ENCODE assay signal across 7 cellular contexts in the genomic region with DNA sequence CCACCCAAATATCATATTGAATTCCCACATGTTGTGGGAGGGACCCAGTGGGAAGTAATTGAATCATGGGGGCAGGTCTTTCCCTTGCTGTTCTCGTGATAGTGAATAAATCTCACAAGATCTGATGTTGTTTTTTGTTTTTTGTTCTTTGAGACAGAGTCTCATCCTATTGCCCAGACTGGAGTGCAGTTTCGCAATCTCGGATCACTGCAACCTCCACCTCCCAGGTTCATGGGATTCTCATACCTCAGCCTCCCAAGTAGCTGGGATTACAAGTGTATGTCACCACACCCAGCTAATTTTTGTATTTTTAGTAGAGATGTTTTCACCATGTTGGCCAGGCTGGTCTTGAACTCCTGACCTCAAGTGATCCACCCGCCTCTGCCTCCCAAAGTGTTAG.
DNase-seq lines count a peak whose midpoint lies in the region; ATAC-seq, FAIRE-seq and TF ChIP-seq lines count a peak whose summit lies in the region.
"Not testable (repeated sequence)": the region's sequence is repeated elsewhere in the genome, so short reads cannot be mapped to it uniquely, and the experiment has no call there.

No MANE protein-coding gene starts in this region.

- H3K18ac ChIP-seq in IMR-90 (ENCODE audit: low read depth, low read length); H1 (ENCODE audit: extremely low read depth, low read length): not testable (repeated sequence)

- not testable (repeated sequence) for H2BK12ac ChIP-seq in H1 (ENCODE audit: low read depth, low read length)

- not testable (repeated sequence) for TF ChIP-seq EP300 in GM12878 (IDR thresholded peaks at IDR 0.05; ENCODE audit: borderline replicate concordance in 1 of 2, control insufficient read depth in 1 of 2, low read depth in 2 of 2, low read length in 2 of 2); K562 (IDR thresholded peaks at IDR 0.05; ENCODE audit: low read length); H1 (IDR thresholded peaks at IDR 0.05; ENCODE audit: borderline replicate concordance in 1 of 2, low read depth in 2 of 2, low read length in 2 of 2); HepG2 (IDR thresholded peaks at IDR 0.05; ENCODE audit: low read depth in 2 of 2, low read length in 2 of 2); HepG2 (CRISPR knock-in tag; IDR thresholded peaks at IDR 0.05; ENCODE audit: borderline replicate concordance)

- H3K27ac ChIP-seq in IMR-90 (ENCODE audit: insufficient read depth, low read length); GM12878 (ENCODE audit: control insufficient read depth, insufficient read depth); K562 (ENCODE audit: extremely low read depth, low read depth, low read length); H1 (ENCODE audit: low read depth, low read length); endothelial cell of umbilical vein (ENCODE audit: insufficient read depth, low read depth, low read length); HepG2 (ENCODE audit: extremely low read length, insufficient read depth, low read length): not testable (repeated sequence)

- not testable (repeated sequence) for H3K9me3 ChIP-seq in IMR-90 (ENCODE audit: control insufficient read depth, insufficient read depth, low read length); GM12878 (replicated peaks; ENCODE audit: control insufficient read depth, insufficient read depth, low read length); K562 (replicated peaks; ENCODE audit: control insufficient read depth, insufficient read depth, low read depth, low read length); H1 (ENCODE audit: insufficient read depth in 2 of 2, low read depth in 1 of 2, low read length in 1 of 2); endothelial cell of umbilical vein (replicated peaks; ENCODE audit: control insufficient read depth, insufficient read depth, low read length); HepG2 (ENCODE audit: low read length)

- H3K4me2 ChIP-seq in IMR-90 (ENCODE audit: low read depth, low read length); GM12878 (ENCODE audit: control insufficient read depth, insufficient read depth); K562 (ENCODE audit: insufficient read depth, low read length); H1 (ENCODE audit: insufficient read depth in 1 of 2, low read depth in 2 of 2, low read length in 2 of 2); endothelial cell of umbilical vein (ENCODE audit: insufficient read depth, low read length); HepG2 (ENCODE audit: low read depth, low read length): not testable (repeated sequence)

- TF ChIP-seq RAD21 in IMR-90 (IDR thresholded peaks at IDR 0.05; ENCODE audit: low read length); GM12878 (IDR thresholded peaks at IDR 0.05; ENCODE audit: insufficient read depth, low read depth, low read length); K562 (CRISPR knock-in tag; conservative IDR thresholded peaks at IDR 0.05 in 1 of 2, IDR thresholded peaks at IDR 0.05 in 1 of 2); H1 (IDR thresholded peaks at IDR 0.05 in 1 of 2, conservative IDR thresholded peaks at IDR 0.05 in 1 of 2; ENCODE audit: low read depth in 2 of 2, low read length in 2 of 2); HepG2 (CRISPR knock-in tag; IDR thresholded peaks at IDR 0.05): not testable (repeated sequence)

- WGBS in IMR-90 (ENCODE audit: extremely low coverage in 2 of 2, insufficient read length in 1 of 2), 2 experiments = no CpG with 5 or more reads among the region's 4 CpGs
- WGBS in GM12878 (ENCODE audit: insufficient coverage, insufficient replicate concordance, low lambda C conversion rate, missing lambda C conversion rate) = 27% methylated on average over 4 of the region's 4 CpGs
- WGBS in K562 (ENCODE audit: insufficient coverage, low coverage, missing lambda C conversion rate) = 0% methylated on average over 4 of the region's 4 CpGs
- 96% methylated on average over 4 of the region's 4 CpGs; no CpG with 5 or more reads in 1 of the 2 experiments for WGBS in H1 (ENCODE audit: extremely low coverage in 1 of 2, insufficient coverage in 1 of 2, insufficient read length in 1 of 2, insufficient replicate concordance in 2 of 2, low coverage in 1 of 2, low lambda C conversion rate in 2 of 2, missing lambda C conversion rate in 1 of 2), 2 experiments
- WGBS in HepG2 (ENCODE audit: low lambda C conversion rate) = 4% methylated on average over 4 of the region's 4 CpGs

- FAIRE-seq in GM12892 (lab: Jason Lieb, UNC) (peak; percentile 5), GM12878 (lab: Jason Lieb, UNC) (peak; percentile 91), K562 (lab: Jason Lieb, UNC) (peak; percentile 48), endothelial cell of umbilical vein (lab: Jason Lieb, UNC) (peak; percentile 74)
- FAIRE-seq in H1 (lab: Jason Lieb, UNC); HepG2 (lab: Jason Lieb, UNC): not testable (repeated sequence)

- RAD21 ChIA-PET in GM12878 (lab: Charles Lee; ENCODE audit: unreplicated experiment) = not testable (repeated sequence)

- not testable (repeated sequence) for H3K4ac ChIP-seq in IMR-90 (ENCODE audit: low read depth, low read length); H1 (replicated peaks; ENCODE audit: insufficient read length, low read depth, low read length)

- ATAC-seq in IMR-90 (ENCODE audit: low read depth); GM12878; K562; HepG2: not testable (repeated sequence)

- H3K4me1 ChIP-seq in IMR-90 (ENCODE audit: control insufficient read depth, insufficient read depth, low read length); GM12878 (ENCODE audit: control insufficient read depth, insufficient read depth, low read length); K562 (replicated peaks in 1 of 2; ENCODE audit: control insufficient read depth in 2 of 2, insufficient read depth in 2 of 2, low read length in 2 of 2); H1 (replicated peaks in 1 of 4; ENCODE audit: control insufficient read depth in 3 of 4, insufficient read depth in 4 of 4, low read length in 3 of 4); endothelial cell of umbilical vein (ENCODE audit: control insufficient read depth, extremely low read depth, insufficient read depth, low read length); HepG2 (ENCODE audit: insufficient read depth, low read length): not testable (repeated sequence)

- not testable (repeated sequence) for H2AK9ac ChIP-seq in IMR-90 (replicated peaks; ENCODE audit: low read depth, low read length, poor library complexity)

- TF ChIP-seq POLR2A in GM12892 (IDR thresholded peaks at IDR 0.05; ENCODE audit: low read depth, low read length); IMR-90 (IDR thresholded peaks at IDR 0.05; ENCODE audit: low read depth, low read length); GM12878 (IDR thresholded peaks at IDR 0.05; ENCODE audit: low read depth, low read length); K562 (conservative IDR thresholded peaks at IDR 0.05); H1 (IDR thresholded peaks at IDR 0.05; ENCODE audit: control extremely low read depth in 1 of 2, low read depth in 2 of 2, low read length in 2 of 2); endothelial cell of umbilical vein (IDR thresholded peaks at IDR 0.05; ENCODE audit: low read depth, low read length); HepG2 (IDR thresholded peaks at IDR 0.05; ENCODE audit: insufficient read depth in 1 of 2, low read depth in 2 of 2, low read length in 2 of 2): not testable (repeated sequence)

- H3K14ac ChIP-seq in IMR-90 (replicated peaks; ENCODE audit: low read depth, low read length); H1 (ENCODE audit: insufficient read length): not testable (repeated sequence)

- not testable (repeated sequence) for H3K9ac ChIP-seq in IMR-90 (ENCODE audit: low read depth, low read length); GM12878 (ENCODE audit: control insufficient read depth, insufficient read depth, low read length); K562 (ENCODE audit: insufficient read depth in 1 of 2, low read depth in 2 of 2, low read length in 2 of 2); H1 (replicated peaks in 1 of 4; ENCODE audit: extremely low read depth in 1 of 4, low read depth in 3 of 4, low read length in 3 of 4); endothelial cell of umbilical vein (replicated peaks; ENCODE audit: extremely low read depth, insufficient read depth, low read length); HepG2 (ENCODE audit: insufficient read depth, low read depth, low read length)

- H4K8ac ChIP-seq in IMR-90 (ENCODE audit: low read depth in 2 of 2, low read length in 2 of 2); H1 (ENCODE audit: extremely low read depth, insufficient read depth, low read length): not testable (repeated sequence)

- not testable (repeated sequence) for H2AK5ac ChIP-seq in IMR-90 (ENCODE audit: low read depth, low read length); H1 (ENCODE audit: low read depth, low read length)

- H2BK15ac ChIP-seq in IMR-90 (ENCODE audit: low read depth, low read length); H1 (ENCODE audit: low read length): not testable (repeated sequence)

- not testable (repeated sequence) for TF ChIP-seq CTCF in IMR-90 (conservative IDR thresholded peaks at IDR 0.05; ENCODE audit: low read depth, low read length); GM12878 (IDR thresholded peaks at IDR 0.05 in 2 of 3, conservative IDR thresholded peaks at IDR 0.05 in 1 of 3; ENCODE audit: control insufficient read depth in 2 of 3, extremely low read depth in 1 of 3, insufficient read depth in 1 of 3, low read depth in 3 of 3, low read length in 3 of 3); K562 (IDR thresholded peaks at IDR 0.05 in 2 of 3, conservative IDR thresholded peaks at IDR 0.05 in 1 of 3; ENCODE audit: insufficient read depth in 2 of 3, low read depth in 1 of 3, low read length in 3 of 3); H1 (IDR thresholded peaks at IDR 0.05; ENCODE audit: control extremely low read depth in 1 of 3, insufficient read depth in 1 of 3, low read depth in 1 of 3, low read length in 3 of 3); endothelial cell of umbilical vein (IDR thresholded peaks at IDR 0.05; ENCODE audit: extremely low read depth in 1 of 2, insufficient read depth in 1 of 2, low read depth in 1 of 2, low read length in 2 of 2); HepG2 (CRISPR knock-in tag; IDR thresholded peaks at IDR 0.05)

- not testable (repeated sequence) for DNase-seq in GM12892 (ENCODE audit: insufficient read length); IMR-90; GM12878 (ENCODE audit: low read depth, low spot score); K562 (ENCODE audit: extremely low read depth in 1 of 4, low spot score in 3 of 4); H1 (ENCODE audit: low read depth in 1 of 2, low spot score in 2 of 2); endothelial cell of umbilical vein (ENCODE audit: low read depth, low spot score); HepG2 (ENCODE audit: low spot score)

- not testable (repeated sequence) for H4K20me1 ChIP-seq in IMR-90 (ENCODE audit: insufficient read depth, low read length); GM12878 (ENCODE audit: control insufficient read depth, insufficient read depth); K562 (replicated peaks; ENCODE audit: control insufficient read depth, insufficient read depth, low read length); H1 (replicated peaks in 1 of 2; ENCODE audit: control insufficient read depth in 1 of 2, insufficient read depth in 2 of 2, low read length in 2 of 2); endothelial cell of umbilical vein (replicated peaks; ENCODE audit: control insufficient read depth, extremely low read depth, insufficient read depth, low read length); HepG2 (ENCODE audit: insufficient read depth, low read length)

- H3K36me3 ChIP-seq in IMR-90 (ENCODE audit: control insufficient read depth, insufficient read depth, low read length); GM12878 (ENCODE audit: control insufficient read depth in 2 of 2, insufficient read depth in 2 of 2, low read length in 1 of 2); K562 (ENCODE audit: control insufficient read depth, insufficient read depth, low read length); H1 (ENCODE audit: control insufficient read depth in 2 of 4, insufficient read depth in 4 of 4, low read length in 3 of 4); endothelial cell of umbilical vein (ENCODE audit: control insufficient read depth in 2 of 2, extremely low read depth in 1 of 2, insufficient read depth in 2 of 2, low read length in 2 of 2); HepG2 (replicated peaks in 1 of 2; ENCODE audit: control insufficient read depth in 1 of 2, insufficient read depth in 2 of 2, low read length in 2 of 2): not testable (repeated sequence)

- POLR2A ChIA-PET in IMR-90 (lab: Charles Lee; ENCODE audit: unreplicated experiment); GM12878 (lab: Charles Lee); K562 (lab: Yijun Ruan, JAX); H1 (lab: Charles Lee; ENCODE audit: partially characterized antibody); endothelial cell of umbilical vein (lab: Charles Lee); HepG2 (lab: Yijun Ruan, JAX): not testable (repeated sequence)

- H3K79me1 ChIP-seq in IMR-90 (ENCODE audit: low read depth in 1 of 2, low read length in 2 of 2); H1 (ENCODE audit: low read depth, low read length): not testable (repeated sequence)

- H4K91ac ChIP-seq in IMR-90 (ENCODE audit: insufficient read depth, low read depth, low read length); H1 (replicated peaks; ENCODE audit: insufficient read length, low read length): not testable (repeated sequence)

- intact Hi-C loops in IMR-90 (cut with micrococcal nuclease); GM12878 (cut with micrococcal nuclease; ENCODE audit: unreplicated experiment); K562 (cut with micrococcal nuclease); endothelial cell of umbilical vein (cut with micrococcal nuclease); HepG2 (cut with micrococcal nuclease; ENCODE audit: unreplicated experiment): not testable (repeated sequence)

- H3K56ac ChIP-seq in IMR-90 (ENCODE audit: extremely low read depth, insufficient read depth, low read length); H1 (replicated peaks; ENCODE audit: insufficient read length, low read depth, low read length): not testable (repeated sequence)

- H3K27me3 ChIP-seq in IMR-90 (ENCODE audit: control insufficient read depth, insufficient read depth, low read length); GM12878 (replicated peaks in 1 of 2; ENCODE audit: control insufficient read depth in 2 of 2, insufficient read depth in 2 of 2, low read length in 1 of 2); K562 (ENCODE audit: control insufficient read depth in 2 of 2, insufficient read depth in 2 of 2, low read length in 2 of 2); H1 (replicated peaks in 1 of 4; ENCODE audit: control insufficient read depth in 3 of 4, extremely low read depth in 1 of 4, insufficient read depth in 3 of 4, low read length in 3 of 4); endothelial cell of umbilical vein (ENCODE audit: control insufficient read depth in 2 of 2, insufficient read depth in 2 of 2, low read length in 2 of 2); HepG2 (ENCODE audit: control insufficient read depth in 1 of 2, insufficient read depth in 2 of 2, low read length in 2 of 2): not testable (repeated sequence)

- not testable (repeated sequence) for H3K79me2 ChIP-seq in GM12878 (ENCODE audit: control insufficient read depth, insufficient read depth, low read length); K562 (ENCODE audit: control insufficient read depth, insufficient read depth, low read length); H1 (ENCODE audit: control insufficient read depth in 1 of 2, insufficient read depth in 2 of 2, low read length in 2 of 2); endothelial cell of umbilical vein (ENCODE audit: control insufficient read depth, insufficient read depth, low read length); HepG2 (ENCODE audit: insufficient read depth, low read length)

- H3K4me3 ChIP-seq in IMR-90 (ENCODE audit: insufficient read depth, low read depth, low read length); GM12878; K562; H1 (ENCODE audit: extremely low read depth in 1 of 4, insufficient read depth in 2 of 4, low read depth in 3 of 4, low read length in 4 of 4); endothelial cell of umbilical vein (replicated peaks in 1 of 3; ENCODE audit: insufficient read depth in 1 of 3, low read depth in 1 of 3, low read length in 3 of 3); HepG2 (replicated peaks in 1 of 3; ENCODE audit: insufficient read depth in 1 of 3, low read depth in 2 of 3, low read length in 3 of 3): not testable (repeated sequence)

- not testable (repeated sequence) for H2BK120ac ChIP-seq in IMR-90 (ENCODE audit: low read depth, low read length); H1 (replicated peaks; ENCODE audit: low read depth, low read length)

- SMC1A ChIA-PET in GM12878 (lab: Charles Lee; ENCODE audit: uncharacterized antibody, unreplicated experiment) = interaction anchor here (1.2 kb wide), 1 partner anchor 40 kb away, joined by 3 read pairs; no protein-coding TSS in a partner anchor

- dilution Hi-C loops in IMR-90 (cut with HindIII; ENCODE audit: low sequenced_read_pairs, unreplicated experiment); endothelial cell of umbilical vein (cut with MboI; ENCODE audit: extremely low pct_ligation_motif_present, low sequenced_read_pairs): not testable (repeated sequence)

- BruUV-seq in IMR-90 (replicated peaks; lab: Mats Ljungman, UMichigan); GM12878 (replicated peaks; lab: Mats Ljungman, UMichigan); K562 (replicated peaks; lab: Mats Ljungman, UMichigan); endothelial cell of umbilical vein (replicated peaks; lab: Mats Ljungman, UMichigan); HepG2 (replicated peaks; lab: Mats Ljungman, UMichigan): not testable (repeated sequence)

- H3K23ac ChIP-seq in IMR-90 (ENCODE audit: low read depth, low read length); H1 (ENCODE audit: insufficient read length): not testable (repeated sequence)

- CTCF ChIA-PET in IMR-90 (lab: Yijun Ruan, JAX); GM12878 (lab: Yijun Ruan, JAX); K562 (lab: Yijun Ruan, JAX; ENCODE audit: low intra/inter-chr PET ratio); endothelial cell of umbilical vein (lab: Charles Lee); HepG2 (lab: Yijun Ruan, JAX; ENCODE audit: low intra/inter-chr PET ratio, low total read pairs): not testable (repeated sequence)
- CTCF ChIA-PET in H1 (lab: Charles Lee; ENCODE audit: partially characterized antibody) = interaction anchor here (1.2 kb wide), 1 partner anchor 56 kb away, joined by 3 read pairs; no protein-coding TSS in a partner anchor

- in situ Hi-C loops in IMR-90 (cut with MboI; ENCODE audit: low sequenced_read_pairs); GM12878 (cut with MboI); K562 (cut with MboI): not testable (repeated sequence)
- in situ Hi-C loops in HepG2 (cut with HindIII; ENCODE audit: extremely low pct_ligation_motif_present, low pct_unique_long_range_greater_than_20kb) = loop anchor here (10.0 kb wide), 1 partner anchor 119 kb away; no protein-coding TSS in a partner anchor

- H2BK20ac ChIP-seq in IMR-90 (ENCODE audit: low read depth, low read length); H1 (ENCODE audit: low read length): not testable (repeated sequence)

- H3K23me2 ChIP-seq in H1 (ENCODE audit: low read depth, low read length) = not testable (repeated sequence)

- H4K5ac ChIP-seq in IMR-90 (ENCODE audit: low read depth, low read length); H1 (ENCODE audit: insufficient read length, low read depth, low read length): not testable (repeated sequence)

- H2AFZ ChIP-seq in IMR-90 (replicated peaks; ENCODE audit: low read length, poor library complexity); GM12878 (ENCODE audit: control insufficient read depth, low read depth, low read length); K562 (ENCODE audit: low read depth, low read length); H1 (ENCODE audit: low read length); endothelial cell of umbilical vein (ENCODE audit: low read depth, low read length); HepG2 (ENCODE audit: low read length): not testable (repeated sequence)

- H2BK5ac ChIP-seq in IMR-90 (ENCODE audit: low read depth, low read length, poor library complexity, severe bottlenecking); H1 (ENCODE audit: low read depth, low read length): not testable (repeated sequence)

- H3K9me1 ChIP-seq in IMR-90 (ENCODE audit: insufficient read depth, low read length); K562 (ENCODE audit: control insufficient read depth, insufficient read depth, low read length); endothelial cell of umbilical vein (replicated peaks; ENCODE audit: control insufficient read depth, extremely low read depth, insufficient read depth, low read length): not testable (repeated sequence)
